In genomic region chr12:52867636-52868035, GRCh38 we compare ENCODE assay signal across 10 cellular contexts. TPM values are rescaled to one million over a fixed set of nuclear protein-coding genes. Genes with fewer than 3 reads are reported as not detected.
DNase-seq lines count a peak whose midpoint lies in the region; ATAC-seq lines count a peak whose summit lies in the region.
"Had no signal": no experiment of that assay in that cellular context is flagged by ENCODE, and none has a peak within 500 bp of the region (broad histone marks: within the 10 kb centered on the region; RNA-seq: fewer than 3 reads in every experiment).

No MANE protein-coding gene starts in this region.

- peaks cover 25 to 27% of the 10 kb centered on the region in 2 experiments for H3K4me1 ChIP-seq in trophoblast cell (ENCODE audit: control insufficient read depth in 1 of 2, insufficient read depth in 2 of 2, low read length in 2 of 2)

- no peak overlapping the region for H2BK120ac ChIP-seq in trophoblast cell (ENCODE audit: insufficient read depth, low read length, poor library complexity)

- H3K18ac ChIP-seq in trophoblast cell (ENCODE audit: low read length) = no peak overlapping the region

- no peak overlapping the region for H2AFZ ChIP-seq in trophoblast cell (ENCODE audit: insufficient read depth, low read length, poor library complexity)

- no peak overlapping the region for H3K4me3 ChIP-seq in trophoblast cell (ENCODE audit: low read depth, low read length)
- H3K4me3 ChIP-seq: uterus had no signal

- H2AK5ac ChIP-seq in trophoblast cell (ENCODE audit: low read length) = no peak overlapping the region

- H3K27ac ChIP-seq in trophoblast cell (ENCODE audit: low read depth, low read length) = no peak overlapping the region
- H3K27ac ChIP-seq: uterus had no signal

- no peak overlapping the region for H2BK12ac ChIP-seq in trophoblast cell (ENCODE audit: low read length)

- H4K8ac ChIP-seq in trophoblast cell (ENCODE audit: low read depth, low read length) = no peak overlapping the region

- peak; percentile 79 for DNase-seq in GDM1 (lab: John Stamatoyannopoulos, UW)
- peak; percentile 69 for DNase-seq in SW480 (ENCODE audit: low spot score)
- peak; percentile 21 to 39 for DNase-seq in stimulated activated CD4-positive, alpha-beta T cell treated with anti-CD3 and anti-CD28 coated beads, Interleukin-1b, Interleukin-23, amount 100 ng/mL, for 4 hours (ENCODE audit: low read depth in 2 of 2)
- DNase-seq in NK-92 (lab: John Stamatoyannopoulos, UW; ENCODE audit: unreplicated experiment) = no peak
- DNase-seq in activated CD8-positive, alpha-beta memory T cell treated with anti-CD3 and anti-CD28 coated beads for 24 hours = no peak
- no peak for DNase-seq in trophoblast cell

- H3K4me2 ChIP-seq in trophoblast cell (ENCODE audit: low read length) = no peak overlapping the region

- H4K12ac ChIP-seq in trophoblast cell (ENCODE audit: low read depth, low read length) = no peak overlapping the region

- ATAC-seq in esophagus mucosa (peak; percentile 80), GM18502 (IDR thresholded peaks at IDR 0.05; ENCODE audit: poor library complexity, unreplicated experiment) (no peak)

- H4K91ac ChIP-seq in trophoblast cell (ENCODE audit: low read depth, low read length) = no peak overlapping the region

- no peaks in the 10 kb centered on the region for H3K27me3 ChIP-seq in trophoblast cell (ENCODE audit: insufficient read depth, low read length)
- H3K27me3 ChIP-seq: uterus had no signal

- no peaks in the 10 kb centered on the region for H3K36me3 ChIP-seq in trophoblast cell (ENCODE audit: control insufficient read depth in 1 of 2, insufficient read depth in 2 of 2, low read length in 2 of 2)
- H3K36me3 ChIP-seq: uterus had no signal

- H3K4ac ChIP-seq in trophoblast cell (ENCODE audit: low read depth, low read length) = no peak overlapping the region

- peaks cover 1% of the 10 kb centered on the region for H3K9me3 ChIP-seq in trophoblast cell (ENCODE audit: insufficient read depth, low read depth, low read length)
- H3K9me3 ChIP-seq: uterus had no signal

- no peak overlapping the region for H3K23ac ChIP-seq in trophoblast cell (ENCODE audit: low read length)

- no peak overlapping the region for H3K9ac ChIP-seq in trophoblast cell (ENCODE audit: low read length)

- peaks cover 19% of the 10 kb centered on the region for H3K79me1 ChIP-seq in trophoblast cell (ENCODE audit: low read length)

- H2BK5ac ChIP-seq in trophoblast cell (ENCODE audit: low read depth, low read length, poor library complexity) = no peak overlapping the region

- no peak overlapping the region for H3K14ac ChIP-seq in trophoblast cell (ENCODE audit: low read length)

- H3K79me2 ChIP-seq in trophoblast cell (ENCODE audit: control insufficient read depth, insufficient read depth, low read length, poor library complexity) = peaks cover 2% of the 10 kb centered on the region

- WGBS in trophoblast cell (ENCODE audit: extremely low coverage, insufficient coverage, insufficient read length) = no CpG with 5 or more reads among the region's 9 CpGs

RNA-seq across cellular contexts. Expression of gene KRT78, which starts 18.8 kb away (rescaled TPM):
- 291 TPM for total RNA-seq in esophagus mucosa
- 0.10 TPM in 1 of 2 replicates, not detected in the other for polyA plus RNA-seq in trophoblast cell (2013)
- total RNA-seq: pulmonary artery endothelial cell, uterus had no signal

RNA-seq across cellular contexts. Expression of gene KRT79, which starts 33.5 kb away (rescaled TPM):
- total RNA-seq in esophagus mucosa = 0.32 TPM
- not detected in 2 replicates for polyA plus RNA-seq in trophoblast cell (2013)
- total RNA-seq: pulmonary artery endothelial cell, uterus had no signal

RNA-seq across cellular contexts. Expression of gene KRT8, which starts 37.2 kb away (rescaled TPM):
- 40.1 TPM for total RNA-seq in esophagus mucosa
- 5,322 and 5,443 TPM in 2 replicates for polyA plus RNA-seq in trophoblast cell (2013)

RNA-seq across cellular contexts. Expression of gene KRT4, which starts 53.7 kb away (rescaled TPM):
- 1,080 TPM for total RNA-seq in esophagus mucosa
- not detected in 2 replicates for polyA plus RNA-seq in trophoblast cell (2013)
- total RNA-seq: pulmonary artery endothelial cell, uterus had no signal

Comparison
In these comparisons a context has a peak if more than half of its experiments do, and no peak if none do; other contexts are left out.
1. DNase-seq: peak in GDM1 (single experiment), SW480 (single experiment) and stimulated activated CD4-positive, alpha-beta T cell treated with anti-CD3 and anti-CD28 coated beads, Interleukin-1b, Interleukin-23, amount 100 ng/mL, for 4 hours (2 of 2); none in NK-92 (single experiment), activated CD8-positive, alpha-beta memory T cell treated with anti-CD3 and anti-CD28 coated beads for 24 hours (single experiment) and trophoblast cell (0 of 2).